20 cellular contexts compared by ENCODE assay signal in genomic region chr2:241505086-241505780, GRCh38. TPM values are rescaled to one million over a fixed set of nuclear protein-coding genes. Genes with fewer than 3 reads are reported as not detected.
DNase-seq lines count a peak whose midpoint lies in the region; ATAC-seq and TF ChIP-seq lines count a peak whose summit lies in the region.
"Had no signal": no experiment of that assay in that cellular context is flagged by ENCODE, and none has a peak within 500 bp of the region (broad histone marks: within the 10 kb centered on the region; RNA-seq: fewer than 3 reads in every experiment).

No MANE protein-coding gene starts in this region.

- peaks cover 3% of the 10 kb centered on the region for H3K27me3 ChIP-seq in NT2/D1 (ENCODE audit: insufficient read depth, insufficient read length)
- H3K27me3 ChIP-seq in iPS-15b (ENCODE audit: control insufficient read depth, insufficient read depth, low read length): peaks cover 7% of the 10 kb centered on the region
- H3K27me3 ChIP-seq in skeletal muscle tissue (ENCODE audit: control insufficient read depth in 3 of 3, insufficient read depth in 3 of 3, low read length in 3 of 3): no peaks in the 10 kb centered on the region

- no peaks in the 10 kb centered on the region for H3K9me3 Mint-ChIP-seq in activated T-cell treated with anti-CD3 and anti-CD28 coated beads, Interleukin-2, amount 50 U/mL, for 72 hours
- H3K9me3 Mint-ChIP-seq: mesothelial cell of epicardium, natural killer cell had no signal

- H3K4me1 ChIP-seq in NT2/D1 (ENCODE audit: insufficient read depth, insufficient read length): peaks cover 23% of the 10 kb centered on the region
- peaks cover 4% of the 10 kb centered on the region for H3K4me1 ChIP-seq in iPS-15b (ENCODE audit: control insufficient read depth, insufficient read depth, low read length)
- H3K4me1 ChIP-seq in skeletal muscle tissue (ENCODE audit: control insufficient read depth in 3 of 3, insufficient read depth in 3 of 3, low read length in 3 of 3): peaks cover 66 to 83% (median 69%) of the 10 kb centered on the region in 3 donors

- H3K27ac ChIP-seq in skeletal muscle tissue (ENCODE audit: low read depth, low read length): peak overlapping the region; percentile 99
- H3K27ac ChIP-seq: prostate gland had no signal

- peak overlapping the region; percentile 42 for H3K27ac Mint-ChIP-seq in activated T-cell treated with anti-CD3 and anti-CD28 coated beads, Interleukin-2, amount 50 U/mL, for 72 hours
- H3K27ac Mint-ChIP-seq: mesothelial cell of epicardium, natural killer cell had no signal

- H3K4me3 ChIP-seq in NT2/D1 (ENCODE audit: insufficient read length, low read depth): no peak overlapping the region
- H3K4me3 ChIP-seq in iPS-15b (ENCODE audit: low read depth, low read length): no peak overlapping the region
- H3K4me3 ChIP-seq in skeletal muscle tissue (ENCODE audit: low read length in 3 of 3): peak overlapping the region; percentile 43 to 63 (median 59)
- H3K4me3 ChIP-seq in foreskin fibroblast (ENCODE audit: low read depth in 1 of 2, low read length in 2 of 2): no peak overlapping the region
- H3K4me3 ChIP-seq: prostate gland had no signal

- ATAC-seq in activated T-cell treated with anti-CD3 and anti-CD28 coated beads, Interleukin-2, amount 50 U/mL, for 72 hours (replicated peaks in 1 of 2): no peak
- ATAC-seq: left lobe of liver, natural killer cell, PC-3 had no signal

- no peaks in the 10 kb centered on the region for H3K36me3 Mint-ChIP-seq in activated T-cell treated with anti-CD3 and anti-CD28 coated beads, Interleukin-2, amount 50 U/mL, for 72 hours (ENCODE audit: insufficient read depth in 2 of 2)
- H3K36me3 Mint-ChIP-seq: mesothelial cell of epicardium, natural killer cell had no signal

- H3K9ac ChIP-seq in NT2/D1 (ENCODE audit: insufficient read length, low read depth) (peak overlapping the region; percentile 59), iPS-15b (ENCODE audit: low read depth, low read length) (peak overlapping the region; percentile 8), skeletal muscle tissue (ENCODE audit: low read depth in 1 of 3, low read length in 3 of 3) (peak overlapping the region; percentile 75 to 83 (median 78))

- TF ChIP-seq CTCF in foreskin fibroblast (IDR thresholded peaks at IDR 0.05; ENCODE audit: low read depth, low read length): no peak

- DNase-seq in activated T-cell treated with anti-CD3 and anti-CD28 coated beads, Interleukin-2, amount 50 U/mL, for 72 hours: no peak
- no peak for DNase-seq in activated T-cell treated with anti-CD3 and anti-CD28 coated beads for 4 hours
- no peak for DNase-seq in NT2/D1 (ENCODE audit: low read depth, low spot score)
- no peak for DNase-seq in EL
- DNase-seq in foreskin fibroblast: no peak
- no peak for DNase-seq in NCI-H524 (lab: John Stamatoyannopoulos, UW)
- DNase-seq: activated naive CD4-positive, alpha-beta T cell; aorta; effector memory CD4-positive, alpha-beta T cell; KBM-7; natural killer cell; NCI-H1694 treated with DMSO at 0.1 percent for 48 hours; NCI-H2227 treated with DMSO at 0.1 percent for 48 hours; PC-3; SIG-M5 had no signal

- no peak overlapping the region for H3K4me3 Mint-ChIP-seq in activated T-cell treated with anti-CD3 and anti-CD28 coated beads, Interleukin-2, amount 50 U/mL, for 72 hours
- H3K4me3 Mint-ChIP-seq: natural killer cell had no signal

- H3K9me3 ChIP-seq in NT2/D1 (ENCODE audit: insufficient read depth, low read length): no peaks in the 10 kb centered on the region
- no peaks in the 10 kb centered on the region for H3K9me3 ChIP-seq in iPS-15b (ENCODE audit: control insufficient read depth, insufficient read depth, low read length)
- H3K9me3 ChIP-seq in skeletal muscle tissue (ENCODE audit: control insufficient read depth in 3 of 3, low read length in 3 of 3): no peaks in the 10 kb centered on the region
- H3K9me3 ChIP-seq: prostate gland had no signal

- no peaks in the 10 kb centered on the region for H3K27me3 Mint-ChIP-seq in activated T-cell treated with anti-CD3 and anti-CD28 coated beads, Interleukin-2, amount 50 U/mL, for 72 hours (ENCODE audit: low read depth)

- peaks cover 26% of the 10 kb centered on the region for H3K4me1 Mint-ChIP-seq in activated T-cell treated with anti-CD3 and anti-CD28 coated beads, Interleukin-2, amount 50 U/mL, for 72 hours (ENCODE audit: low read depth)

- peaks cover 59% of the 10 kb centered on the region for H3K36me3 ChIP-seq in NT2/D1 (ENCODE audit: insufficient read depth, insufficient read length, low read length)
- peaks cover 22% of the 10 kb centered on the region for H3K36me3 ChIP-seq in iPS-15b (ENCODE audit: control insufficient read depth, insufficient read depth, low read length)
- H3K36me3 ChIP-seq in skeletal muscle tissue (ENCODE audit: control insufficient read depth in 3 of 3, insufficient read depth in 3 of 3, low read length in 3 of 3): peaks cover 12 to 14% (median 12%) of the 10 kb centered on the region in 3 donors
- H3K36me3 ChIP-seq: prostate gland had no signal

RNA-seq across cellular contexts. Expression of gene STK25, which starts 3.2 kb away (rescaled TPM):
- 10 to 100 TPM; 81.6 to 83.5 TPM for total RNA-seq in activated T-cell treated with anti-CD3 and anti-CD28 coated beads, Interleukin-2, amount 50 U/mL, for 72 hours
- 178 TPM for total RNA-seq in skeletal muscle tissue

RNA-seq across cellular contexts. Expression of gene BOK, which starts 53.3 kb away (rescaled TPM):
- under 1 TPM in 1 of 2 donors, not detected in 1; 0.10 TPM for total RNA-seq in activated T-cell treated with anti-CD3 and anti-CD28 coated beads, Interleukin-2, amount 50 U/mL, for 72 hours
- total RNA-seq in skeletal muscle tissue: 25.1 TPM

Comparison
In these comparisons a context has a peak if more than half of its experiments do, and no peak if none do; other contexts are left out.
1. H3K4me3 ChIP-seq: peak in skeletal muscle tissue (3 of 3); none in NT2/D1 (single experiment), iPS-15b (single experiment) and foreskin fibroblast (0 of 2).
2. H3K9ac ChIP-seq: peak in every context shown above with its lines; median percentile 78 in skeletal muscle tissue; 59 in NT2/D1; 8 in iPS-15b.
3. RNA of gene BOK, which starts 53.3 kb away (total RNA-seq): 25.1 TPM in skeletal muscle tissue (single experiment); 0.10 TPM in activated T-cell treated with anti-CD3 and anti-CD28 coated beads, Interleukin-2, amount 50 U/mL, for 72 hours; every median in the first group is over 10 times any median in the second.